8 cellular contexts compared by ENCODE assay signal in the genomic region with DNA sequence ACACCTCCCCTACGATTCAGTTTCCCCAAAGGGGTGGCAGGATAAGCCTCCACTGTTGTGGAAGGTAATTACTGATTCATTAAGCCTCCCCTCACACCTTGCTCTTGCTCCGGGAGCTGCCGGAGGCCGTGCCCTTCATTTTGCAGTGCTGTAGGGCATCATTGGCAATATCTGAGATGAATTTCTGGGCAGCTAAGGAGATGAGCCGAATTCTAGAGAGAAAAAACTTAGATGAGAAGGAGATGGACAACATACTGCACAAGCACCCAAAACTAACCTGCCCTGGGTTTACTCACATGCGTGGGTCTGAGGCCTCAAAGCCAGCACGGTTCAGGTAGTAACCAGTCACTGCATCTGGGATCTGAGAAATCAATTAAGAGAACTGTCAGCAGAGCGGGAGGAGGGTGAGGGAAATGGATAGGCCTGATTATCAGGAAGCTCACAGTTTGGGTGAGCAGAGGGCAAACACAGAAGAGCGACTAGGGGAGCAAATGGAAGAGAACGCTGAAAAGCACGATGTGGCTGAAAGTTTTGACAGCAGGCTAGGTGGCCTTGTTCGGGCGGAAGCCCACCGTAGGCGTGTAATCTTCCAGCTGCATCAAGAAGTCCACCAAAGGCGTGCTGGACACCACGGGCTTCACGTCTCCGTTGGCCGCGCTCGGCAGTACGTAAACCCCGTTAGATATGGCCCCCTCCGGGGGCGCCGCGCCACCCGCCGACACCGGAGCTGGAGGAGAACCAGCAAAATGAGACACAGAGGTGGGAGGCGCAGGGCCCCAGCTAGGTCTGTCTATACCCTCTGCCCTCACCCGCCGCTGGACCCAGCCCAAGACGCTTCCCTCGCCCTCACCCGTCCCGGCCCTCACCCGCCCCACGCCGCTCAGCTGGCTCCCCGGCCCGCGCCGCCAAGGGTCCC. TPM values are rescaled to one million over a fixed set of nuclear protein-coding genes. Genes with fewer than 3 reads are reported as not detected.
DNase-seq lines count a peak whose midpoint lies in the region; ATAC-seq and TF ChIP-seq lines count a peak whose summit lies in the region.

No MANE protein-coding gene starts in this region.

- H3K27ac Mint-ChIP-seq in CD4-positive, CD25-positive, alpha-beta regulatory T cell, result peak overlapping the region in 2 of 3 donors; percentile 98
- peak overlapping the region; percentile 87 for H3K27ac Mint-ChIP-seq in activated CD4-positive, alpha-beta memory T cell treated with anti-CD3 and anti-CD28 coated beads, Interleukin-2, amount 10 ng/mL, durations not matched to agents 7 days and 5 days

- peaks cover 33% of the 10 kb centered on the region for H3K36me3 Mint-ChIP-seq in CD4-positive, CD25-positive, alpha-beta regulatory T cell
- peaks cover 57% of the 10 kb centered on the region for H3K36me3 Mint-ChIP-seq in activated CD4-positive, alpha-beta memory T cell treated with anti-CD3 and anti-CD28 coated beads, Interleukin-2, amount 10 ng/mL, durations not matched to agents 7 days and 5 days (ENCODE audit: low read depth)

- peak overlapping the region in 3 of 4 donors; percentile 92 to 95 (median 94) for H3K4me3 Mint-ChIP-seq in CD4-positive, CD25-positive, alpha-beta regulatory T cell
- peak overlapping the region; percentile 88 for H3K4me3 Mint-ChIP-seq in activated CD4-positive, alpha-beta memory T cell treated with anti-CD3 and anti-CD28 coated beads, Interleukin-2, amount 10 ng/mL, durations not matched to agents 7 days and 5 days

- H3K9me3 ChIP-seq in CD4-positive, CD25-positive, alpha-beta regulatory T cell (ENCODE audit: control insufficient read depth in 2 of 2, low read length in 2 of 2), result no peaks in the 10 kb centered on the region
- H3K9me3 ChIP-seq in neuronal stem cell (replicated peaks in 1 of 2; ENCODE audit: control insufficient read depth in 2 of 2, insufficient read depth in 1 of 2, low read depth in 1 of 2, low read length in 2 of 2), result no peaks in the 10 kb centered on the region

- no peak overlapping the region for H4K91ac ChIP-seq in neuronal stem cell (ENCODE audit: low read depth, low read length, poor library complexity)

- H4K8ac ChIP-seq in neuronal stem cell (ENCODE audit: low read depth, low read length), result no peak overlapping the region

- ATAC-seq in CD4-positive, CD25-positive, alpha-beta regulatory T cell (ENCODE audit: low read depth in 2 of 2), result peak; percentile 1 to 9
- peak; percentile 12 for ATAC-seq in GM19455 (IDR thresholded peaks at IDR 0.05; ENCODE audit: unreplicated experiment)
- ATAC-seq in GM21786 (IDR thresholded peaks at IDR 0.05; ENCODE audit: unreplicated experiment), result no peak

- peaks cover 44% of the 10 kb centered on the region for H3K36me3 ChIP-seq in CD4-positive, CD25-positive, alpha-beta regulatory T cell (ENCODE audit: control insufficient read depth, insufficient read depth, low read length)
- peaks cover 38 to 69% of the 10 kb centered on the region in 2 donors for H3K36me3 ChIP-seq in neuronal stem cell (replicated peaks in 1 of 2; ENCODE audit: control insufficient read depth in 2 of 2, insufficient read depth in 2 of 2, low read length in 2 of 2)

- H3K27me3 Mint-ChIP-seq in CD4-positive, CD25-positive, alpha-beta regulatory T cell, result no peaks in the 10 kb centered on the region
- H3K27me3 Mint-ChIP-seq in activated CD4-positive, alpha-beta memory T cell treated with anti-CD3 and anti-CD28 coated beads, Interleukin-2, amount 10 ng/mL, durations not matched to agents 7 days and 5 days, result no peaks in the 10 kb centered on the region

- no peak overlapping the region for H2BK15ac ChIP-seq in neuronal stem cell (ENCODE audit: low read length)

- peak overlapping the region; percentile 90 for H3K23ac ChIP-seq in neuronal stem cell (ENCODE audit: low read depth, low read length, poor library complexity)

- POLR2A ChIA-PET in activated CD4-positive, alpha-beta memory T cell treated with anti-CD3 and anti-CD28 coated beads, Interleukin-2, amount 10 ng/mL, durations not matched to agents 7 days and 5 days (lab: Charles Lee), result interaction anchor here (0.7 to 3.6 kb wide), 19 partner anchors 8 to 232 kb away, joined by 3 to 37 read pairs (median 5); a partner anchor contains a TSS

- peaks cover 3% of the 10 kb centered on the region for H3K79me1 ChIP-seq in neuronal stem cell (ENCODE audit: low read depth, low read length)

- peak in 1 of 3 donors; percentile 42 for DNase-seq in CD4-positive, CD25-positive, alpha-beta regulatory T cell
- DNase-seq in HK-2 (ENCODE audit: unreplicated experiment), result peak; percentile 32
- DNase-seq in activated CD4-positive, alpha-beta memory T cell treated with anti-CD3 and anti-CD28 coated beads, Interleukin-2, amount 10 ng/mL, durations not matched to agents 7 days and 5 days, result peak; percentile 18
- DNase-seq in fibroblast of pulmonary artery (ENCODE audit: low read depth), result peak; percentile 31
- no peak for DNase-seq in neuronal stem cell (ENCODE audit: low spot score)
- DNase-seq in pons (ENCODE audit: low spot score), result no peak

- H2AFZ ChIP-seq in neuronal stem cell (ENCODE audit: low read length), result peak overlapping the region; percentile 87

- H2AK5ac ChIP-seq in neuronal stem cell (ENCODE audit: low read depth, low read length), result no peak overlapping the region

- H3K9ac ChIP-seq in neuronal stem cell (ENCODE audit: low read depth, low read length, poor library complexity), result peak overlapping the region; percentile 95

- no peaks in the 10 kb centered on the region for H3K27me3 ChIP-seq in CD4-positive, CD25-positive, alpha-beta regulatory T cell (ENCODE audit: control insufficient read depth, insufficient read depth, low read length)
- H3K27me3 ChIP-seq in neuronal stem cell (ENCODE audit: control insufficient read depth in 3 of 3, insufficient read depth in 3 of 3, low read depth in 1 of 3, low read length in 3 of 3), result no peaks in the 10 kb centered on the region

- peaks cover 48% of the 10 kb centered on the region for H3K4me1 ChIP-seq in CD4-positive, CD25-positive, alpha-beta regulatory T cell (ENCODE audit: control insufficient read depth, insufficient read depth, low read length, poor library complexity, severe bottlenecking)
- peaks cover 8 to 25% of the 10 kb centered on the region in 2 donors for H3K4me1 ChIP-seq in neuronal stem cell (ENCODE audit: control insufficient read depth in 2 of 2, insufficient read depth in 1 of 2, low read depth in 1 of 2, low read length in 2 of 2)

- no peak overlapping the region for H2BK5ac ChIP-seq in neuronal stem cell (ENCODE audit: low read length)

- no peak for TF ChIP-seq CTCF in fibroblast of pulmonary artery (IDR thresholded peaks at IDR 0.05; ENCODE audit: low read length, missing control alignments)

- H2BK120ac ChIP-seq in neuronal stem cell (ENCODE audit: low read depth, low read length), result no peak overlapping the region

- peak overlapping the region; percentile 73 for H3K18ac ChIP-seq in neuronal stem cell (ENCODE audit: low read length)

- peak overlapping the region; percentile 95 for H3K27ac ChIP-seq in CD4-positive, CD25-positive, alpha-beta regulatory T cell (ENCODE audit: insufficient read depth, low read length, poor library complexity, severe bottlenecking)
- no peak overlapping the region for H3K27ac ChIP-seq in neuronal stem cell (replicated peaks; ENCODE audit: low read length)

- H3K4me2 ChIP-seq in neuronal stem cell (ENCODE audit: insufficient read depth, low read length, poor library complexity, severe bottlenecking), result peak overlapping the region; percentile 74

- WGBS in neuronal stem cell (ENCODE audit: extremely low coverage in 2 of 2, insufficient read length in 2 of 2, insufficient replicate concordance in 1 of 2), 2 donors, result no CpG with 5 or more reads among the region's 45 CpGs

- peak overlapping the region; percentile 12 for H3K14ac ChIP-seq in neuronal stem cell (ENCODE audit: low read length)

- no peak overlapping the region for H2BK12ac ChIP-seq in neuronal stem cell (ENCODE audit: low read length)

- CTCF ChIA-PET in activated CD4-positive, alpha-beta memory T cell treated with anti-CD3 and anti-CD28 coated beads, Interleukin-2, amount 10 ng/mL, durations not matched to agents 7 days and 5 days (lab: Charles Lee), result interaction anchor here (0.6 to 3.1 kb wide), 9 partner anchors 9 to 232 kb away, joined by 3 to 30 read pairs (median 4); a partner anchor contains a TSS

- no peaks in the 10 kb centered on the region for H3K9me3 Mint-ChIP-seq in CD4-positive, CD25-positive, alpha-beta regulatory T cell
- no peaks in the 10 kb centered on the region for H3K9me3 Mint-ChIP-seq in activated CD4-positive, alpha-beta memory T cell treated with anti-CD3 and anti-CD28 coated beads, Interleukin-2, amount 10 ng/mL, durations not matched to agents 7 days and 5 days

- H3K4me3 ChIP-seq in CD4-positive, CD25-positive, alpha-beta regulatory T cell (ENCODE audit: low read depth, low read length), result peak overlapping the region; percentile 71
- H3K4me3 ChIP-seq in fibroblast of pulmonary artery (replicated peaks; ENCODE audit: low read depth, low read length) (peak overlapping the region; percentile 66), neuronal stem cell (ENCODE audit: low read length in 2 of 2) (peak overlapping the region; percentile 66 to 88)

- H3K4me1 Mint-ChIP-seq in CD4-positive, CD25-positive, alpha-beta regulatory T cell, result peaks cover 2 to 47% (median 40%) of the 10 kb centered on the region in 4 donors
- peaks cover 46% of the 10 kb centered on the region for H3K4me1 Mint-ChIP-seq in activated CD4-positive, alpha-beta memory T cell treated with anti-CD3 and anti-CD28 coated beads, Interleukin-2, amount 10 ng/mL, durations not matched to agents 7 days and 5 days

- H3K4ac ChIP-seq in neuronal stem cell (ENCODE audit: low read length), result no peak overlapping the region

RNA-seq across cellular contexts. Expression of a gene that starts 0.7 kb away (rescaled TPM):
- total RNA-seq in CD4-positive, CD25-positive, alpha-beta regulatory T cell, result 125 TPM
- polyA plus RNA-seq in CD4-positive, CD25-positive, alpha-beta regulatory T cell, result 100 to 1,000 TPM; 254 to 386 (median 265) TPM
- total RNA-seq in activated CD4-positive, alpha-beta memory T cell treated with anti-CD3 and anti-CD28 coated beads, Interleukin-2, amount 10 ng/mL, durations not matched to agents 7 days and 5 days, result 100 to 1,000 TPM; 159 to 161 TPM
- 283 TPM for polyA plus RNA-seq in neuronal stem cell (2013, experiment 1 of 2)
- 282 TPM for polyA plus RNA-seq in neuronal stem cell (2013, experiment 2 of 2)

RNA-seq across cellular contexts. Expression of a gene that starts 7.8 kb away (rescaled TPM):
- total RNA-seq in CD4-positive, CD25-positive, alpha-beta regulatory T cell, result 62.9 TPM
- polyA plus RNA-seq in CD4-positive, CD25-positive, alpha-beta regulatory T cell, result 100 to 1,000 TPM in 2 of 4 donors, 10 to 100 TPM in 2; 92.8 to 141 (median 115) TPM
- 100 to 1,000 TPM; 135 to 138 TPM for total RNA-seq in activated CD4-positive, alpha-beta memory T cell treated with anti-CD3 and anti-CD28 coated beads, Interleukin-2, amount 10 ng/mL, durations not matched to agents 7 days and 5 days
- polyA plus RNA-seq in neuronal stem cell (2013, experiment 1 of 2), result 96.9 TPM
- polyA plus RNA-seq in neuronal stem cell (2013, experiment 2 of 2), result 95.8 TPM

RNA-seq across cellular contexts. Expression of a gene that starts 7.9 kb away (rescaled TPM):
- total RNA-seq in CD4-positive, CD25-positive, alpha-beta regulatory T cell, result 100 TPM
- 100 to 1,000 TPM; 135 to 165 (median 137) TPM for polyA plus RNA-seq in CD4-positive, CD25-positive, alpha-beta regulatory T cell
- 100 to 1,000 TPM; 130 to 131 TPM for total RNA-seq in activated CD4-positive, alpha-beta memory T cell treated with anti-CD3 and anti-CD28 coated beads, Interleukin-2, amount 10 ng/mL, durations not matched to agents 7 days and 5 days
- 47.2 TPM for polyA plus RNA-seq in neuronal stem cell (2013, experiment 1 of 2)
- 47.6 TPM for polyA plus RNA-seq in neuronal stem cell (2013, experiment 2 of 2)

RNA-seq across cellular contexts. Expression of a gene that starts 7.9 kb away (rescaled TPM):
- total RNA-seq in CD4-positive, CD25-positive, alpha-beta regulatory T cell, result 21.0 TPM
- polyA plus RNA-seq in CD4-positive, CD25-positive, alpha-beta regulatory T cell, result 10 to 100 TPM; 22.5 to 30.9 (median 25.7) TPM
- total RNA-seq in activated CD4-positive, alpha-beta memory T cell treated with anti-CD3 and anti-CD28 coated beads, Interleukin-2, amount 10 ng/mL, durations not matched to agents 7 days and 5 days, result 10 to 100 TPM; 21.8 to 24.4 TPM
- polyA plus RNA-seq in neuronal stem cell (2013, experiment 1 of 2), result 19.8 TPM
- 18.9 TPM for polyA plus RNA-seq in neuronal stem cell (2013, experiment 2 of 2)

RNA-seq across cellular contexts. Expression of a gene that starts 44.3 kb away (rescaled TPM):
- total RNA-seq in CD4-positive, CD25-positive, alpha-beta regulatory T cell, result 2.4 TPM
- polyA plus RNA-seq in CD4-positive, CD25-positive, alpha-beta regulatory T cell, result 1 to 10 TPM in 2 of 4 donors, under 1 TPM in 2; 0.49 to 1.6 (median 1.0) TPM
- total RNA-seq in activated CD4-positive, alpha-beta memory T cell treated with anti-CD3 and anti-CD28 coated beads, Interleukin-2, amount 10 ng/mL, durations not matched to agents 7 days and 5 days, result under 1 TPM; 0.23 to 0.25 TPM
- 4.5 TPM for polyA plus RNA-seq in neuronal stem cell (2013, experiment 1 of 2)
- polyA plus RNA-seq in neuronal stem cell (2013, experiment 2 of 2), result 4.4 TPM

Comparison
In these comparisons a context has a peak if more than half of its experiments do, and no peak if none do; other contexts are left out.
1. DNase-seq: peak in HK-2 (single experiment), activated CD4-positive, alpha-beta memory T cell treated with anti-CD3 and anti-CD28 coated beads, Interleukin-2, amount 10 ng/mL, durations not matched to agents 7 days and 5 days (single experiment) and fibroblast of pulmonary artery (single experiment); none in neuronal stem cell (single experiment) and pons (single experiment).
2. Peak in every context shown above with its lines, with median percentiles within 50 percentile points of each other: H3K4me3 ChIP-seq.